ENCODE assay signal across 1 cellular context in the genomic region with DNA sequence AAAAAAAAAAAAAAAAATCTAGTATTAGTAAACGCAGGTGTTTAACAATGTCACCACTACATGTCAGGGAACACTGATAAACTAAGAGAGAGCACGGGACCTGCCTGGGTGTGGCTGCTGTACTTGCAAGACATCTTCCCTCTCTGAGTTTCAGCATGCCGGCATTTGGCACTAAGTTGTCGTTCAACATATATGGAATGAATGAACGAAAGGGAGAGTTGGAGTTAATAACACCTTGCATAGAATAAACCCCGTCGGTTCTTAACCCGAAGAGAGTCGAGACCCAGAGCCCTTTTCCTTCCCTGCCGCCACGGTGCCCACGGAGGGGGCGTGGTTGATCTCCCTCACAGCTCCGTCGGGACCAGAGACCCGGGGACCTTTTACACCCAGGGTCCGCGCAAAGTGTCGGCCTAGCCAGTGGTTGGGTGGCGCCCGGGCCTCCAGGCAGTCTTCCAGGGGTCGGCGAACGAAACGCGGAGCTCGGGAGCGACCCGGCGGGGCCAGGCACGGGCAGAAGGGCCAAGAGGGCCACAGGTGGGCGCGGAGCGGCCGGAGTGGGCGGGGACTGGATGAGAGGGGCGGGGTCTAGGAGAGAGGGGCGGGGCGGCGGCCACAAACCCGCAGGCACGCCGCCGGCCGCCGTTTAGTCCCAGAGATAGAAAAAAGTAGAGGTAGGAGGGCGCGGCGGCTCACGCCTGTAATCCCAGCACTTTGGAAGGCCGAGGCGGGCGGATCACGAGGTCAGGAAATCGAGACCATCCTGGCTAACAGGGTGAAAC.
TF ChIP-seq lines count a peak whose summit lies in the region.

No MANE protein-coding gene starts in this region.

TF ChIP-seq in K562, 482 proteins besides CTCF, POLR2A, EP300 and RAD21 (continued from another document and continues in another):
- TF ChIP-seq, protein P1, sequence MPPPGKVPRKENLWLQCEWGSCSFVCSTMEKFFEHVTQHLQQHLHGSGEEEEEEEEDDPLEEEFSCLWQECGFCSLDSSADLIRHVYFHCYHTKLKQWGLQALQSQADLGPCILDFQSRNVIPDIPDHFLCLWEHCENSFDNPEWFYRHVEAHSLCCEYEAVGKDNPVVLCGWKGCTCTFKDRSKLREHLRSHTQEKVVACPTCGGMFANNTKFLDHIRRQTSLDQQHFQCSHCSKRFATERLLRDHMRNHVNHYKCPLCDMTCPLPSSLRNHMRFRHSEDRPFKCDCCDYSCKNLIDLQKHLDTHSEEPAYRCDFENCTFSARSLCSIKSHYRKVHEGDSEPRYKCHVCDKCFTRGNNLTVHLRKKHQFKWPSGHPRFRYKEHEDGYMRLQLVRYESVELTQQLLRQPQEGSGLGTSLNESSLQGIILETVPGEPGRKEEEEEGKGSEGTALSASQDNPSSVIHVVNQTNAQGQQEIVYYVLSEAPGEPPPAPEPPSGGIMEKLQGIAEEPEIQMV (tag; conservative IDR thresholded peaks at IDR 0.05; ENCODE audit: low read depth) = no peak
- TF ChIP-seq ZKSCAN3 (CRISPR knock-in tag; IDR thresholded peaks at IDR 0.05) = no peak
- TF ChIP-seq TOE1 (IDR thresholded peaks at IDR 0.05; ENCODE audit: borderline replicate concordance) = no peak
- no peak for TF ChIP-seq TOE1 (CRISPR knock-in tag; IDR thresholded peaks at IDR 0.05; ENCODE audit: borderline replicate concordance, low read depth)
- TF ChIP-seq NFIC (IDR thresholded peaks at IDR 0.05) = 0 out of 2 replicates have a peak, but pooled peaks have one; percentile 3
- no peak for TF ChIP-seq HDAC8 (tag; IDR thresholded peaks at IDR 0.05)
- TF ChIP-seq ZBTB7A (IDR thresholded peaks at IDR 0.05; ENCODE audit: borderline replicate concordance, control insufficient read depth, low read depth, low read length) = no peak
- TF ChIP-seq EWSR1 (IDR thresholded peaks at IDR 0.05; ENCODE audit: borderline replicate concordance, low read depth, partially characterized antibody) = no peak
- TF ChIP-seq ERF (CRISPR knock-in tag; IDR thresholded peaks at IDR 0.05) = no peak
- TF ChIP-seq, protein P2, sequence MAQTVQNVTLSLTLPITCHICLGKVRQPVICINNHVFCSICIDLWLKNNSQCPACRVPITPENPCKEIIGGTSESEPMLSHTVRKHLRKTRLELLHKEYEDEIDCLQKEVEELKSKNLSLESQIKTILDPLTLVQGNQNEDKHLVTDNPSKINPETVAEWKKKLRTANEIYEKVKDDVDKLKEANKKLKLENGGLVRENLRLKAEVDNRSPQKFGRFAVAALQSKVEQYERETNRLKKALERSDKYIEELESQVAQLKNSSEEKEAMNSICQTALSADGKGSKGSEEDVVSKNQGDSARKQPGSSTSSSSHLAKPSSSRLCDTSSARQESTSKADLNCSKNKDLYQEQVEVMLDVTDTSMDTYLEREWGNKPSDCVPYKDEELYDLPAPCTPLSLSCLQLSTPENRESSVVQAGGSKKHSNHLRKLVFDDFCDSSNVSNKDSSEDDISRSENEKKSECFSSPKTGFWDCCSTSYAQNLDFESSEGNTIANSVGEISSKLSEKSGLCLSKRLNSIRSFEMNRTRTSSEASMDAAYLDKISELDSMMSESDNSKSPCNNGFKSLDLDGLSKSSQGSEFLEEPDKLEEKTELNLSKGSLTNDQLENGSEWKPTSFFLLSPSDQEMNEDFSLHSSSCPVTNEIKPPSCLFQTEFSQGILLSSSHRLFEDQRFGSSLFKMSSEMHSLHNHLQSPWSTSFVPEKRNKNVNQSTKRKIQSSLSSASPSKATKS (CRISPR knock-in tag; IDR thresholded peaks at IDR 0.05) = no peak
- no peak for TF ChIP-seq CREBBP (IDR thresholded peaks at IDR 0.05; ENCODE audit: low read depth, low read length)
- TF ChIP-seq ZBTB40 (IDR thresholded peaks at IDR 0.05) = no peak
- no peak for TF ChIP-seq ZBTB40 (CRISPR knock-in tag; IDR thresholded peaks at IDR 0.05)
- no peak for TF ChIP-seq CAMTA2 (CRISPR knock-in tag; conservative IDR thresholded peaks at IDR 0.05)
- TF ChIP-seq ZNF57 (CRISPR knock-in tag; IDR thresholded peaks at IDR 0.05) = no peak
- TF ChIP-seq GTF2A2 (tag; IDR thresholded peaks at IDR 0.05) = no peak
- TF ChIP-seq HNRNPL (IDR thresholded peaks at IDR 0.05; ENCODE audit: low read depth, low read length) = no peak
- no peak for TF ChIP-seq ARID2 (IDR thresholded peaks at IDR 0.05)
- TF ChIP-seq, protein P3, sequence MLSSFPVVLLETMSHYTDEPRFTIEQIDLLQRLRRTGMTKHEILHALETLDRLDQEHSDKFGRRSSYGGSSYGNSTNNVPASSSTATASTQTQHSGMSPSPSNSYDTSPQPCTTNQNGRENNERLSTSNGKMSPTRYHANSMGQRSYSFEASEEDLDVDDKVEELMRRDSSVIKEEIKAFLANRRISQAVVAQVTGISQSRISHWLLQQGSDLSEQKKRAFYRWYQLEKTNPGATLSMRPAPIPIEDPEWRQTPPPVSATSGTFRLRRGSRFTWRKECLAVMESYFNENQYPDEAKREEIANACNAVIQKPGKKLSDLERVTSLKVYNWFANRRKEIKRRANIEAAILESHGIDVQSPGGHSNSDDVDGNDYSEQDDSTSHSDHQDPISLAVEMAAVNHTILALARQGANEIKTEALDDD (IDR thresholded peaks at IDR 0.05) = no peak
- no peak for TF ChIP-seq SMARCC2 (IDR thresholded peaks at IDR 0.05; ENCODE audit: low read depth)
- no peak for TF ChIP-seq ZNF436 (CRISPR knock-in tag; IDR thresholded peaks at IDR 0.05)
- TF ChIP-seq, protein P4, sequence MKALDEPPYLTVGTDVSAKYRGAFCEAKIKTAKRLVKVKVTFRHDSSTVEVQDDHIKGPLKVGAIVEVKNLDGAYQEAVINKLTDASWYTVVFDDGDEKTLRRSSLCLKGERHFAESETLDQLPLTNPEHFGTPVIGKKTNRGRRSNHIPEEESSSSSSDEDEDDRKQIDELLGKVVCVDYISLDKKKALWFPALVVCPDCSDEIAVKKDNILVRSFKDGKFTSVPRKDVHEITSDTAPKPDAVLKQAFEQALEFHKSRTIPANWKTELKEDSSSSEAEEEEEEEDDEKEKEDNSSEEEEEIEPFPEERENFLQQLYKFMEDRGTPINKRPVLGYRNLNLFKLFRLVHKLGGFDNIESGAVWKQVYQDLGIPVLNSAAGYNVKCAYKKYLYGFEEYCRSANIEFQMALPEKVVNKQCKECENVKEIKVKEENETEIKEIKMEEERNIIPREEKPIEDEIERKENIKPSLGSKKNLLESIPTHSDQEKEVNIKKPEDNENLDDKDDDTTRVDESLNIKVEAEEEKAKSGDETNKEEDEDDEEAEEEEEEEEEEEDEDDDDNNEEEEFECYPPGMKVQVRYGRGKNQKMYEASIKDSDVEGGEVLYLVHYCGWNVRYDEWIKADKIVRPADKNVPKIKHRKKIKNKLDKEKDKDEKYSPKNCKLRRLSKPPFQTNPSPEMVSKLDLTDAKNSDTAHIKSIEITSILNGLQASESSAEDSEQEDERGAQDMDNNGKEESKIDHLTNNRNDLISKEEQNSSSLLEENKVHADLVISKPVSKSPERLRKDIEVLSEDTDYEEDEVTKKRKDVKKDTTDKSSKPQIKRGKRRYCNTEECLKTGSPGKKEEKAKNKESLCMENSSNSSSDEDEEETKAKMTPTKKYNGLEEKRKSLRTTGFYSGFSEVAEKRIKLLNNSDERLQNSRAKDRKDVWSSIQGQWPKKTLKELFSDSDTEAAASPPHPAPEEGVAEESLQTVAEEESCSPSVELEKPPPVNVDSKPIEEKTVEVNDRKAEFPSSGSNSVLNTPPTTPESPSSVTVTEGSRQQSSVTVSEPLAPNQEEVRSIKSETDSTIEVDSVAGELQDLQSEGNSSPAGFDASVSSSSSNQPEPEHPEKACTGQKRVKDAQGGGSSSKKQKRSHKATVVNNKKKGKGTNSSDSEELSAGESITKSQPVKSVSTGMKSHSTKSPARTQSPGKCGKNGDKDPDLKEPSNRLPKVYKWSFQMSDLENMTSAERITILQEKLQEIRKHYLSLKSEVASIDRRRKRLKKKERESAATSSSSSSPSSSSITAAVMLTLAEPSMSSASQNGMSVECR (CRISPR knock-in tag; IDR thresholded peaks at IDR 0.05) = no peak
- no peak for TF ChIP-seq YBX1 (IDR thresholded peaks at IDR 0.05)
- no peak for TF ChIP-seq ZNF766 (CRISPR knock-in tag; conservative IDR thresholded peaks at IDR 0.05)
- no peak for TF ChIP-seq BACH1 (tag; IDR thresholded peaks at IDR 0.05)
- TF ChIP-seq RUNX1 (IDR thresholded peaks at IDR 0.05; ENCODE audit: low read depth) = no peak
- no peak for TF ChIP-seq ZNF444 (CRISPR knock-in tag; IDR thresholded peaks at IDR 0.05)
- TF ChIP-seq CTBP1 (IDR thresholded peaks at IDR 0.05; ENCODE audit: borderline replicate concordance) = peak; percentile 12; the same call in 1 of the 2 replicates
- TF ChIP-seq NCOA4 (IDR thresholded peaks at IDR 0.05; ENCODE audit: partially characterized antibody) = no peak
- TF ChIP-seq, protein P5, sequence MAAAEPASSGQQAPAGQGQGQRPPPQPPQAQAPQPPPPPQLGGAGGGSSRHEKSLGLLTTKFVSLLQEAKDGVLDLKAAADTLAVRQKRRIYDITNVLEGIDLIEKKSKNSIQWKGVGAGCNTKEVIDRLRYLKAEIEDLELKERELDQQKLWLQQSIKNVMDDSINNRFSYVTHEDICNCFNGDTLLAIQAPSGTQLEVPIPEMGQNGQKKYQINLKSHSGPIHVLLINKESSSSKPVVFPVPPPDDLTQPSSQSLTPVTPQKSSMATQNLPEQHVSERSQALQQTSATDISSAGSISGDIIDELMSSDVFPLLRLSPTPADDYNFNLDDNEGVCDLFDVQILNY (CRISPR knock-in tag; IDR thresholded peaks at IDR 0.05) = no peak
- TF ChIP-seq GABPB2 (CRISPR knock-in tag; conservative IDR thresholded peaks at IDR 0.05) = no peak
- TF ChIP-seq BMI1 (IDR thresholded peaks at IDR 0.05; ENCODE audit: low read length) = no peak
- TF ChIP-seq CREB1 (IDR thresholded peaks at IDR 0.05) = no peak
- TF ChIP-seq CREB1 (CRISPR knock-in tag; IDR thresholded peaks at IDR 0.05) = 0 out of 2 replicates have a peak, but pooled peaks have one; percentile 6
- no peak for TF ChIP-seq LARP7 (IDR thresholded peaks at IDR 0.05)
- TF ChIP-seq RBFOX2 (IDR thresholded peaks at IDR 0.05; ENCODE audit: low read depth, low read length) = peak; percentile 76
- no peak for TF ChIP-seq MXI1 (IDR thresholded peaks at IDR 0.05; ENCODE audit: low read depth, low read length)
- no peak for TF ChIP-seq SMARCA4 (IDR thresholded peaks at IDR 0.05)
- TF ChIP-seq, protein P6, sequence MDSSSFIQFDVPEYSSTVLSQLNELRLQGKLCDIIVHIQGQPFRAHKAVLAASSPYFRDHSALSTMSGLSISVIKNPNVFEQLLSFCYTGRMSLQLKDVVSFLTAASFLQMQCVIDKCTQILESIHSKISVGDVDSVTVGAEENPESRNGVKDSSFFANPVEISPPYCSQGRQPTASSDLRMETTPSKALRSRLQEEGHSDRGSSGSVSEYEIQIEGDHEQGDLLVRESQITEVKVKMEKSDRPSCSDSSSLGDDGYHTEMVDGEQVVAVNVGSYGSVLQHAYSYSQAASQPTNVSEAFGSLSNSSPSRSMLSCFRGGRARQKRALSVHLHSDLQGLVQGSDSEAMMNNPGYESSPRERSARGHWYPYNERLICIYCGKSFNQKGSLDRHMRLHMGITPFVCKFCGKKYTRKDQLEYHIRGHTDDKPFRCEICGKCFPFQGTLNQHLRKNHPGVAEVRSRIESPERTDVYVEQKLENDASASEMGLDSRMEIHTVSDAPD (CRISPR knock-in tag; IDR thresholded peaks at IDR 0.05) = no peak
- TF ChIP-seq PCBP2 (IDR thresholded peaks at IDR 0.05; ENCODE audit: low read depth, low read length, poor library complexity, severe bottlenecking) = no peak
- no peak for TF ChIP-seq KDM4B (IDR thresholded peaks at IDR 0.05; ENCODE audit: borderline replicate concordance in 2 of 2, low read depth in 1 of 2)
- no peak for TF ChIP-seq RFX7 (CRISPR knock-in tag; IDR thresholded peaks at IDR 0.05)
